In the genomic region with DNA sequence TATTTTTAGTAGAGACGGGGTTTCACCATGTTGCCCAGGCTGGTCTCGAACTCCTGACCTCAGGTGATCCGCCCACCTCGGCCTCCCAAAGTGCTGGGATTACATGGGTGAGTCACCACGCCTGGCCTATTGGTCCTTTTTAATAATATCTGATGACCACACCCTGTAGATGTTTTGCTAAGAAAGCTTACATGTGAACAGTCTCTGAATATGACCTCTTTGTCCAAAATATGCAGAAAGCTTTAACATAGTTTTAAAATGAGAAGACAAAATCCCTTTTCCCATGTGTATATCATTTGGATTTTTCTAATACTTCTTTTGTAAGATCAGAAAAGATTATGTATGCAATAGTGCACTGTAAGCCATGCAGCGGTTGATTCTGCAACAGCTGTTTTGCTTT, we compare ENCODE assay signal across 2 cellular contexts.
TF ChIP-seq lines count a peak whose summit lies in the region.

No MANE protein-coding gene starts in this region.

TF ChIP-seq in IMR-90, 13 proteins besides CTCF, POLR2A, EP300 and RAD21:
- TF ChIP-seq MAZ (IDR thresholded peaks at IDR 0.05; ENCODE audit: borderline replicate concordance, low read depth, low read length) (no peak), MAFK (IDR thresholded peaks at IDR 0.05; ENCODE audit: low read depth, low read length) (no peak), FOS (IDR thresholded peaks at IDR 0.05; ENCODE audit: low read depth, low read length) (no peak), RCOR1 (IDR thresholded peaks at IDR 0.05; ENCODE audit: insufficient replicate concordance, low read length) (no peak), USF2 (IDR thresholded peaks at IDR 0.05; ENCODE audit: low read depth, low read length) (no peak), BHLHE40 (IDR thresholded peaks at IDR 0.05; ENCODE audit: low read depth, low read length) (no peak), MXI1 (IDR thresholded peaks at IDR 0.05; ENCODE audit: borderline replicate concordance, low read depth, low read length) (no peak), CEBPB (IDR thresholded peaks at IDR 0.05; ENCODE audit: low read depth, low read length) (no peak), SMC3 (IDR thresholded peaks at IDR 0.05; ENCODE audit: low read depth, low read length) (no peak), CHD1 (IDR thresholded peaks at IDR 0.05; ENCODE audit: low read depth, low read length) (no peak), RFX5 (IDR thresholded peaks at IDR 0.05; ENCODE audit: low read depth, low read length) (no peak), NFE2L2 (IDR thresholded peaks at IDR 0.05; ENCODE audit: low read depth, low read length) (no peak)
- TF ChIP-seq, protein P1, sequence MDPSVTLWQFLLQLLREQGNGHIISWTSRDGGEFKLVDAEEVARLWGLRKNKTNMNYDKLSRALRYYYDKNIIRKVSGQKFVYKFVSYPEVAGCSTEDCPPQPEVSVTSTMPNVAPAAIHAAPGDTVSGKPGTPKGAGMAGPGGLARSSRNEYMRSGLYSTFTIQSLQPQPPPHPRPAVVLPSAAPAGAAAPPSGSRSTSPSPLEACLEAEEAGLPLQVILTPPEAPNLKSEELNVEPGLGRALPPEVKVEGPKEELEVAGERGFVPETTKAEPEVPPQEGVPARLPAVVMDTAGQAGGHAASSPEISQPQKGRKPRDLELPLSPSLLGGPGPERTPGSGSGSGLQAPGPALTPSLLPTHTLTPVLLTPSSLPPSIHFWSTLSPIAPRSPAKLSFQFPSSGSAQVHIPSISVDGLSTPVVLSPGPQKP (IDR thresholded peaks at IDR 0.05; ENCODE audit: borderline replicate concordance, low read depth, low read length): no peak

TF ChIP-seq in SK-N-SH, 30 proteins besides CTCF, POLR2A, EP300 and RAD21:
- no peak for TF ChIP-seq POLR2AphosphoS5 (IDR thresholded peaks at IDR 0.05; ENCODE audit: low read depth, low read length)
- no peak for TF ChIP-seq RXRA (IDR thresholded peaks at IDR 0.05; ENCODE audit: borderline replicate concordance, low read depth)
